Comparison of ENCODE assay signal across 1 cellular context in genomic region chr4:168560184-168560834, GRCh38.
TF ChIP-seq lines count a peak whose summit lies in the region.

No MANE protein-coding gene starts in this region.

TF ChIP-seq in SK-N-SH treated with all-trans-retinoic acid at 6 μM for 48 hours, 23 proteins besides CTCF, POLR2A, EP300 and RAD21 (continued from another document):
- no peak for TF ChIP-seq ZFP3 (CRISPR knock-in tag; IDR thresholded peaks at IDR 0.05)
- TF ChIP-seq ESRRG (CRISPR knock-in tag; IDR thresholded peaks at IDR 0.05): no peak
TF ChIP-seq in SK-N-SH treated with all-trans-retinoic acid at 6 μM for 48 hours: peak in this region for 0.
